In genomic region chr11:64747961-64748715, GRCh38 we compare ENCODE assay signal across 12 cellular contexts. TPM values are rescaled to one million over a fixed set of nuclear protein-coding genes. Genes with fewer than 3 reads are reported as not detected.
A peak's percentile ranks its signal among the peaks of the same experiment; 100 is the strongest.
DNase-seq lines count a peak whose midpoint lies in the region; ATAC-seq and TF ChIP-seq lines count a peak whose summit lies in the region.
"Had no signal": no experiment of that assay in that cellular context is flagged by ENCODE, and none has a peak within 500 bp of the region (broad histone marks: within the 10 kb centered on the region; RNA-seq: fewer than 3 reads in every experiment).

No MANE protein-coding gene starts in this region.

- H2BK5ac ChIP-seq in mesenchymal stem cell (ENCODE audit: low read depth, low read length, poor library complexity, severe bottlenecking) = no peak overlapping the region

- 91% methylated on average over 13 of the region's 15 CpGs for WGBS in mesenchymal stem cell

- ATAC-seq in GM18517 (IDR thresholded peaks at IDR 0.05; ENCODE audit: unreplicated experiment) (no peak), left colon (no peak)

- H3K9ac ChIP-seq in mesenchymal stem cell (ENCODE audit: low read length) = peak overlapping the region; percentile 24

- H3K36me3 Mint-ChIP-seq in activated naive CD4-positive, alpha-beta T cell treated with anti-CD3 and anti-CD28 coated beads, Interleukin-2, amount 50 U/mL, for 24 hours = peaks cover 13% of the 10 kb centered on the region

- H3K27ac ChIP-seq in left ventricle myocardium inferior (replicated peaks) (no peak overlapping the region), mesenchymal stem cell (ENCODE audit: low read length, poor library complexity, severe bottlenecking) (no peak overlapping the region)

- H4K8ac ChIP-seq in mesenchymal stem cell (ENCODE audit: low read length) = no peak overlapping the region

- no peak overlapping the region for H3K4me3 Mint-ChIP-seq in activated naive CD4-positive, alpha-beta T cell treated with anti-CD3 and anti-CD28 coated beads, Interleukin-2, amount 50 U/mL, for 24 hours

- no peak overlapping the region for H2AFZ ChIP-seq in mesenchymal stem cell (ENCODE audit: low read depth, low read length)

- no peak overlapping the region for H3K23ac ChIP-seq in mesenchymal stem cell (ENCODE audit: low read length in 2 of 2)

- no peak overlapping the region for H2BK120ac ChIP-seq in mesenchymal stem cell (ENCODE audit: low read depth, low read length)

- DNase-seq in left ventricle myocardium inferior (peak; percentile 5), cardiac septum (ENCODE audit: low spot score) (no peak), mesenchymal stem cell (no peak), mucosa of gallbladder (ENCODE audit: low spot score) (no peak), SHP77 treated with DMSO at 0.1 percent for 48 hours (lab: John Stamatoyannopoulos, UW) (no peak), left colon (no peak)
- DNase-seq: amygdala, NCI-H2171 had no signal

- no peaks in the 10 kb centered on the region for H3K9me3 Mint-ChIP-seq in activated naive CD4-positive, alpha-beta T cell treated with anti-CD3 and anti-CD28 coated beads, Interleukin-2, amount 50 U/mL, for 24 hours

- H3K14ac ChIP-seq in mesenchymal stem cell (ENCODE audit: low read length in 2 of 2) = no peak overlapping the region

- H3K27me3 Mint-ChIP-seq in activated naive CD4-positive, alpha-beta T cell treated with anti-CD3 and anti-CD28 coated beads, Interleukin-2, amount 50 U/mL, for 24 hours = no peaks in the 10 kb centered on the region

- no peak overlapping the region for H3K18ac ChIP-seq in mesenchymal stem cell (ENCODE audit: low read depth in 1 of 2, low read length in 2 of 2)

- intact Hi-C loops in left ventricle myocardium inferior (cut with micrococcal nuclease) (no loop called here), cardiac septum (cut with DNase I) (no loop called here), left colon (cut with DNase I, micrococcal nuclease) (no loop called here)

- H3K27me3 ChIP-seq in left ventricle myocardium inferior (ENCODE audit: low read depth) = no peaks in the 10 kb centered on the region
- H3K27me3 ChIP-seq in mesenchymal stem cell (ENCODE audit: control insufficient read depth in 1 of 2, insufficient read depth in 1 of 2, low read length in 2 of 2) = peaks cover 27% of the 10 kb centered on the region in 2 experiments

- H2BK15ac ChIP-seq in mesenchymal stem cell (ENCODE audit: low read depth, poor library complexity, severe bottlenecking) = no peak overlapping the region

- H3K4me1 ChIP-seq in left ventricle myocardium inferior (peaks cover 31% of the 10 kb centered on the region), mesenchymal stem cell (ENCODE audit: control insufficient read depth, insufficient read depth, low read depth, low read length) (peaks cover 29% of the 10 kb centered on the region)

- H3K4ac ChIP-seq in mesenchymal stem cell (ENCODE audit: low read depth in 1 of 2, low read length in 2 of 2) = no peak overlapping the region

- no peak overlapping the region for H4K91ac ChIP-seq in mesenchymal stem cell (ENCODE audit: low read length)

- no peaks in the 10 kb centered on the region for H3K79me1 ChIP-seq in mesenchymal stem cell (replicated peaks; ENCODE audit: low read length, poor library complexity, severe bottlenecking)

- no peak overlapping the region for H2BK12ac ChIP-seq in mesenchymal stem cell (ENCODE audit: low read length in 2 of 2)

- H3K27ac Mint-ChIP-seq in activated naive CD4-positive, alpha-beta T cell treated with anti-CD3 and anti-CD28 coated beads, Interleukin-2, amount 50 U/mL, for 24 hours = peak overlapping the region; percentile 82

- H3K4me3 ChIP-seq in left ventricle myocardium inferior (no peak overlapping the region), mesenchymal stem cell (ENCODE audit: insufficient read depth in 1 of 2, low read depth in 1 of 2, low read length in 2 of 2) (no peak overlapping the region)

- TF ChIP-seq CTCF in left ventricle myocardium inferior (IDR thresholded peaks at IDR 0.05; ENCODE audit: borderline replicate concordance) = no peak

- peaks cover 45% of the 10 kb centered on the region for H3K4me1 Mint-ChIP-seq in activated naive CD4-positive, alpha-beta T cell treated with anti-CD3 and anti-CD28 coated beads, Interleukin-2, amount 50 U/mL, for 24 hours

- no peak overlapping the region for H2AK5ac ChIP-seq in mesenchymal stem cell (ENCODE audit: low read length, severe bottlenecking)

- peaks cover 27% of the 10 kb centered on the region for H3K36me3 ChIP-seq in left ventricle myocardium inferior
- H3K36me3 ChIP-seq in mesenchymal stem cell (ENCODE audit: control insufficient read depth in 1 of 2, insufficient read depth in 2 of 2, low read depth in 1 of 2, low read length in 2 of 2) = peaks cover 0 to 3% of the 10 kb centered on the region in 2 experiments

- H3K9me3 ChIP-seq in left ventricle myocardium inferior (replicated peaks) = no peaks in the 10 kb centered on the region
- no peaks in the 10 kb centered on the region for H3K9me3 ChIP-seq in mesenchymal stem cell (ENCODE audit: control insufficient read depth, low read length)

- H3K4me2 ChIP-seq in mesenchymal stem cell (ENCODE audit: low read length, poor library complexity, severe bottlenecking) = no peak overlapping the region

RNA-seq across cellular contexts. Expression of gene RASGRP2, which starts 4.2 kb away (rescaled TPM):
- total RNA-seq in left ventricle myocardium inferior (21.1 TPM), cardiac septum (30.8 TPM), mucosa of gallbladder (17.1 TPM), left colon (1 to 10 TPM; 2.0 to 7.7 TPM)
- polyA plus RNA-seq in mesenchymal stem cell (2013, experiment 1 of 2) = 0.70 TPM
- polyA plus RNA-seq in mesenchymal stem cell (2013, experiment 2 of 2) = 1.0 TPM
- total RNA-seq: epithelial cell of proximal tubule, RPMI7951 had no signal

RNA-seq across cellular contexts. Expression of gene PYGM, which starts 11.6 kb away (rescaled TPM):
- total RNA-seq in left ventricle myocardium inferior (89.5 TPM), cardiac septum (42.5 TPM), mucosa of gallbladder (14.3 TPM), left colon (1 to 10 TPM in 1 of 2 donors, under 1 TPM in 1; 0.67 to 3.0 TPM)
- polyA plus RNA-seq in mesenchymal stem cell (2013, experiment 1 of 2) = 0.18 TPM
- 0.21 TPM for polyA plus RNA-seq in mesenchymal stem cell (2013, experiment 2 of 2)
- total RNA-seq: epithelial cell of proximal tubule, RPMI7951 had no signal

RNA-seq across cellular contexts. Expression of gene NRXN2, which starts 25.1 kb away (rescaled TPM):
- total RNA-seq in left ventricle myocardium inferior = 0.71 TPM
- 3.5 TPM for total RNA-seq in cardiac septum
- 0.06 TPM for polyA plus RNA-seq in mesenchymal stem cell (2013, experiment 1 of 2)
- polyA plus RNA-seq in mesenchymal stem cell (2013, experiment 2 of 2) = 0.15 TPM
- 8.1 TPM for total RNA-seq in mucosa of gallbladder
- total RNA-seq in left colon = 1 to 10 TPM; 3.6 to 5.3 TPM
- total RNA-seq: epithelial cell of proximal tubule had no signal

RNA-seq across cellular contexts. Expression of gene SF1, which starts 30.2 kb away (rescaled TPM):
- total RNA-seq in left ventricle myocardium inferior (188 TPM), cardiac septum (175 TPM), mucosa of gallbladder (263 TPM), left colon (100 to 1,000 TPM; 201 to 216 TPM)
- polyA plus RNA-seq in mesenchymal stem cell (2013, experiment 1 of 2) = 124 TPM
- 118 TPM for polyA plus RNA-seq in mesenchymal stem cell (2013, experiment 2 of 2)

RNA-seq across cellular contexts. Expression of gene MAP4K2, which starts 54.9 kb away (rescaled TPM):
- total RNA-seq in left ventricle myocardium inferior (7.5 TPM), cardiac septum (6.7 TPM), mucosa of gallbladder (23.1 TPM), left colon (10 to 100 TPM in 1 of 2 donors, 1 to 10 TPM in 1; 7.3 to 13.9 TPM)
- polyA plus RNA-seq in mesenchymal stem cell (2013, experiment 1 of 2) = 12.3 TPM
- polyA plus RNA-seq in mesenchymal stem cell (2013, experiment 2 of 2) = 13.7 TPM
